In the genomic region with DNA sequence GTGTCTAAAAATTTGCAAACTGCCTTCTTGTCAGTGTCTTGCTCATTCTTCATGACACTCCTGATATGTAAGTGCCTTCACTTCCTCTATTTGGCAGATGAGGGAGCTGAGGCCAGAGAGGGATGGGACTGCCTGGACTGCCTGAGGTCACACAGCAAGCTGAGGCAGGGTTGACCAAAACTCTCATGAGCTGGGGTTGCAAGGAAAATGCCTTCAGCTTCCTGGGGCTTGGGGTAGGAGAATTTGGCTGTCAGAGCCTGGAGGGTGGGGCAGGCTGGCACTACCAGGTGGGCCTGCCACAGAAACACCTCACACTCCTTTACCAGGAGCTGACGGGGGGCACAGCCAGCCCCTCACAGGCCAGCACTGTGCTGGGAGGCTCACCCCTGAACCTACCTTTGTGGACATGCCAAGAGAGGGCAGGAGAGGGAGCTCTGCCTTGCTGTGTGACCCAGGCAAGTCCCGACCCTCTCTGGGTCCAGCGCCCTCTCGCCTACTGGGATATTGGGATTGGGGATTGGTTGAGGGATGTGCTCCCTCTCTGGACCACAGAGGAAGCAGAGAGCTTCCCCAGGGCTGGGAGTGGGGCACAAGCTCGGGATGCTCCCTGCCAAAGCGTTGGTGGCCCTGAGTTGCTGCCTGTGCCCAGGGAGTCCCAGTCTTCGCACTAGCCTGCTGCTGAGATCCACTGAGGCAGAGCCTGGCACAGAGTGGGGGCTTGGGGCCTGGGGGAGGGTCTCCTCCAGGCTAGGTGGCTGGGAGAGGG, we compare ENCODE assay signal across 13 cellular contexts. TPM values are rescaled to one million over a fixed set of nuclear protein-coding genes. Genes with fewer than 3 reads are reported as not detected.
A peak's percentile ranks its signal among the peaks of the same experiment; 100 is the strongest.
DNase-seq lines count a peak whose midpoint lies in the region; ATAC-seq and TF ChIP-seq lines count a peak whose summit lies in the region.
"Had no signal": no experiment of that assay in that cellular context is flagged by ENCODE, and none has a peak within 500 bp of the region (broad histone marks: within the 10 kb centered on the region; RNA-seq: fewer than 3 reads in every experiment).

No MANE protein-coding gene starts in this region.

- peaks cover 3% of the 10 kb centered on the region for H3K27me3 ChIP-seq in endodermal cell (ENCODE audit: control insufficient read depth, insufficient read depth, low read length, poor library complexity, severe bottlenecking)
- peaks cover 0 to 29% (median 4%) of the 10 kb centered on the region in 3 donors for H3K27me3 ChIP-seq in stomach
- H3K27me3 ChIP-seq in psoas muscle (ENCODE audit: insufficient read depth in 3 of 3, low read length in 2 of 3): no peaks in the 10 kb centered on the region

- H3K36me3 ChIP-seq in endodermal cell (ENCODE audit: control insufficient read depth, insufficient read depth, low read length): no peaks in the 10 kb centered on the region
- H3K36me3 ChIP-seq in stomach: no peaks in the 10 kb centered on the region
- H3K36me3 ChIP-seq in psoas muscle (ENCODE audit: insufficient read depth in 1 of 2, low read depth in 1 of 2): no peaks in the 10 kb centered on the region

- no peaks in the 10 kb centered on the region for H3K36me3 Mint-ChIP-seq in activated T-cell treated with anti-CD3 and anti-CD28 coated beads, Interleukin-2, amount 50 U/mL, for 4 hours (ENCODE audit: insufficient read depth)
- no peaks in the 10 kb centered on the region for H3K36me3 Mint-ChIP-seq in endodermal cell (ENCODE audit: low read depth)

- peaks cover 10% of the 10 kb centered on the region for H3K4me1 ChIP-seq in endodermal cell (ENCODE audit: control insufficient read depth, insufficient read depth, low read length)
- peaks cover 0 to 29% (median 2%) of the 10 kb centered on the region in 4 donors for H3K4me1 ChIP-seq in stomach
- peaks cover 22% of the 10 kb centered on the region for H3K4me1 ChIP-seq in psoas muscle

- no peak overlapping the region for H3K4me3 Mint-ChIP-seq in activated T-cell treated with anti-CD3 and anti-CD28 coated beads, Interleukin-2, amount 50 U/mL, for 4 hours
- no peak overlapping the region for H3K4me3 Mint-ChIP-seq in endodermal cell
- H3K4me3 Mint-ChIP-seq: activated T-helper 17 cell treated with anti-CD3 and anti-CD28 coated beads, Interleukin-2, amount 50 U/mL, for 72 hours; neural crest cell had no signal

- H3K27ac ChIP-seq in endodermal cell (ENCODE audit: low read depth, low read length) (no peak overlapping the region), stomach (no peak overlapping the region), psoas muscle (no peak overlapping the region)

- 97 to 100% methylated on average over 1 to 7 of the region's 7 CpGs for WGBS in endodermal cell (ENCODE audit: insufficient coverage in 1 of 2, insufficient read length in 1 of 2), 2 experiments
- WGBS in stomach, 5 donors: 76 to 91% (median 87%) methylated on average over 7 of the region's 7 CpGs
- WGBS in psoas muscle, 3 donors: 93 to 97% (median 97%) methylated on average over 7 of the region's 7 CpGs

- ATAC-seq in activated T-cell treated with anti-CD3 and anti-CD28 coated beads, Interleukin-2, amount 50 U/mL, for 4 hours: no peak
- ATAC-seq in GM21717 (IDR thresholded peaks at IDR 0.05; ENCODE audit: unreplicated experiment): no peak
- ATAC-seq in psoas muscle: no peak
- ATAC-seq: activated T-helper 17 cell treated with anti-CD3 and anti-CD28 coated beads, Interleukin-2, amount 50 U/mL, for 72 hours had no signal

- H3K4me3 ChIP-seq in endodermal cell (ENCODE audit: low read length): no peak overlapping the region
- H3K4me3 ChIP-seq in stomach: no peak overlapping the region
- H3K4me3 ChIP-seq in psoas muscle: no peak overlapping the region

- no peak for TF ChIP-seq EP300 in stomach (IDR thresholded peaks at IDR 0.05)

- DNase-seq in activated T-cell treated with anti-CD3 and anti-CD28 coated beads, Interleukin-2, amount 50 U/mL, for 48 hours: peak; percentile 9 to 12
- DNase-seq in activated T-cell treated with anti-CD3 and anti-CD28 coated beads, Interleukin-2, amount 50 U/mL, for 4 hours: no peak
- DNase-seq in NCI-H226 (peak; percentile 0), endodermal cell (peak; percentile 69), stomach (peak; percentile 23), SK-N-DZ (ENCODE audit: low spot score) (no peak), psoas muscle (no peak)
- DNase-seq: erythroblast; NCI-H1105; stimulated activated CD4-positive, alpha-beta T cell treated with anti-CD3 and anti-CD28 coated beads, Interleukin-15, amount 100 ng/mL, for 24 hours had no signal

- intact Hi-C loops in stomach (cut with DNase I; ENCODE audit: low total_unique reads) (no loop called here), psoas muscle (cut with DNase I) (no loop called here)

- H3K9me3 Mint-ChIP-seq in activated T-cell treated with anti-CD3 and anti-CD28 coated beads, Interleukin-2, amount 50 U/mL, for 4 hours: no peaks in the 10 kb centered on the region
- no peaks in the 10 kb centered on the region for H3K9me3 Mint-ChIP-seq in endodermal cell
- H3K9me3 Mint-ChIP-seq: activated T-helper 17 cell treated with anti-CD3 and anti-CD28 coated beads, Interleukin-2, amount 50 U/mL, for 72 hours; neural crest cell had no signal

- TF ChIP-seq POLR2A in stomach (IDR thresholded peaks at IDR 0.05): no peak

- H3K9ac ChIP-seq in endodermal cell (ENCODE audit: extremely low read depth, low read length, poor library complexity, severe bottlenecking): no peak overlapping the region

- no peaks in the 10 kb centered on the region for H3K9me3 ChIP-seq in endodermal cell (ENCODE audit: control insufficient read depth, low read length)
- no peaks in the 10 kb centered on the region for H3K9me3 ChIP-seq in stomach
- H3K9me3 ChIP-seq in psoas muscle: no peaks in the 10 kb centered on the region

- no peaks in the 10 kb centered on the region for H3K4me1 Mint-ChIP-seq in activated T-cell treated with anti-CD3 and anti-CD28 coated beads, Interleukin-2, amount 50 U/mL, for 4 hours (ENCODE audit: low read depth)
- H3K4me1 Mint-ChIP-seq in endodermal cell: peaks cover 26% of the 10 kb centered on the region
- H3K4me1 Mint-ChIP-seq: activated T-helper 17 cell treated with anti-CD3 and anti-CD28 coated beads, Interleukin-2, amount 50 U/mL, for 72 hours had no signal

- H3K27me3 Mint-ChIP-seq in activated T-cell treated with anti-CD3 and anti-CD28 coated beads, Interleukin-2, amount 50 U/mL, for 4 hours (ENCODE audit: low read depth): peaks cover under 1% of the 10 kb centered on the region
- peaks cover 21% of the 10 kb centered on the region for H3K27me3 Mint-ChIP-seq in endodermal cell (ENCODE audit: insufficient read depth)

- H3K27ac Mint-ChIP-seq in endodermal cell: no peak overlapping the region
- H3K27ac Mint-ChIP-seq: activated T-helper 17 cell treated with anti-CD3 and anti-CD28 coated beads, Interleukin-2, amount 50 U/mL, for 72 hours had no signal

- TF ChIP-seq CTCF in endodermal cell (conservative IDR thresholded peaks at IDR 0.05) (no peak), stomach (IDR thresholded peaks at IDR 0.05) (no peak), psoas muscle (IDR thresholded peaks at IDR 0.05) (no peak)

RNA-seq across cellular contexts. Expression of gene P2RY6, which starts 1.9 kb away (rescaled TPM):
- not detected for total RNA-seq in activated T-cell treated with anti-CD3 and anti-CD28 coated beads, Interleukin-2, amount 50 U/mL, for 4 hours
- total RNA-seq in endodermal cell: under 1 TPM; 0.31 to 0.37 TPM
- polyA plus RNA-seq in endodermal cell (2013, experiment 1 of 2): 0.11 TPM
- polyA plus RNA-seq in endodermal cell (2013, experiment 2 of 2): not detected
- total RNA-seq in stomach: 1 to 10 TPM in 1 of 5 donors, under 1 TPM in 1, not detected in 3; 0.29 to 1.3 TPM
- polyA plus RNA-seq in stomach: 1 to 10 TPM; 1.2 to 2.9 (median 2.1) TPM
- 0.16 and 2.5 TPM in 2 replicates for polyA plus RNA-seq in SK-N-DZ (2014; cell fraction: cytosol; rRNA removed)
- polyA plus RNA-seq in SK-N-DZ (2014; cell fraction: nucleus; rRNA removed): 0.25 TPM in 1 of 2 replicates, not detected in the other
- total RNA-seq in psoas muscle: 1 to 10 TPM in 3 of 4 donors, under 1 TPM in 1; 0.96 to 2.5 (median 1.5) TPM
- polyA plus RNA-seq in psoas muscle: 1 to 10 TPM in 2 of 3 donors, under 1 TPM in 1; 0.59 to 1.6 (median 1.2) TPM
- total RNA-seq: activated T-helper 17 cell treated with anti-CD3 and anti-CD28 coated beads, Interleukin-2, amount 50 U/mL, for 72 hours; neural crest cell had no signal

RNA-seq across cellular contexts. Expression of gene ARHGEF17, which starts 37.8 kb away (rescaled TPM):
- under 1 TPM; 0.13 to 0.27 (median 0.13) TPM for total RNA-seq in activated T-cell treated with anti-CD3 and anti-CD28 coated beads, Interleukin-2, amount 50 U/mL, for 4 hours
- 10 to 100 TPM; 31.0 to 39.0 TPM for total RNA-seq in endodermal cell
- polyA plus RNA-seq in endodermal cell (2013, experiment 1 of 2): 52.4 TPM
- polyA plus RNA-seq in endodermal cell (2013, experiment 2 of 2): 45.3 TPM
- 10 to 100 TPM; 29.9 to 66.5 (median 38.8) TPM for total RNA-seq in stomach
- polyA plus RNA-seq in stomach: 10 to 100 TPM in 2 of 3 donors, 1 to 10 TPM in 1; 5.0 to 13.1 (median 10.8) TPM
- 10.9 and 15.1 TPM in 2 replicates for polyA plus RNA-seq in SK-N-DZ (2014; cell fraction: cytosol; rRNA removed)
- 97.3 and 116 TPM in 2 replicates for polyA plus RNA-seq in SK-N-DZ (2014; cell fraction: nucleus; rRNA removed)
- total RNA-seq in psoas muscle: 10 to 100 TPM; 10.8 to 38.4 (median 15.5) TPM
- polyA plus RNA-seq in psoas muscle: 1 to 10 TPM; 5.7 to 7.9 (median 6.9) TPM

RNA-seq across cellular contexts. Expression of gene P2RY2, which starts 52.2 kb away (rescaled TPM):
- not detected for total RNA-seq in activated T-cell treated with anti-CD3 and anti-CD28 coated beads, Interleukin-2, amount 50 U/mL, for 4 hours
- total RNA-seq in endodermal cell (under 1 TPM; 0.60 to 0.62 TPM), stomach (10 to 100 TPM in 1 of 5 donors, 1 to 10 TPM in 2, not detected in 2; 1.0 to 13.3 (median 1.3) TPM), psoas muscle (10 to 100 TPM; 18.7 to 90.9 (median 43.8) TPM)
- 0.25 TPM for polyA plus RNA-seq in endodermal cell (2013, experiment 1 of 2)
- polyA plus RNA-seq in endodermal cell (2013, experiment 2 of 2): 0.54 TPM
- polyA plus RNA-seq in stomach (1 to 10 TPM in 1 of 3 donors, under 1 TPM in 1, not detected in 1; 0.81 to 4.7 TPM), psoas muscle (10 to 100 TPM; 43.8 to 50.9 (median 44.9) TPM)
- polyA plus RNA-seq in SK-N-DZ (2014; cell fraction: cytosol; rRNA removed): not detected in 2 replicates
- not detected in 2 replicates for polyA plus RNA-seq in SK-N-DZ (2014; cell fraction: nucleus; rRNA removed)
- total RNA-seq: activated T-helper 17 cell treated with anti-CD3 and anti-CD28 coated beads, Interleukin-2, amount 50 U/mL, for 72 hours had no signal

Comparison
In these comparisons a context has a peak if more than half of its experiments do, and no peak if none do; other contexts are left out.
1. DNase-seq: peak in activated T-cell treated with anti-CD3 and anti-CD28 coated beads, Interleukin-2, amount 50 U/mL, for 48 hours (2 of 2), NCI-H226 (single experiment), endodermal cell (single experiment) and stomach (single experiment); none in activated T-cell treated with anti-CD3 and anti-CD28 coated beads, Interleukin-2, amount 50 U/mL, for 4 hours (single experiment), SK-N-DZ (single experiment) and psoas muscle (0 of 2).
2. RNA of gene ARHGEF17, which starts 37.8 kb away (total RNA-seq): 31.0 to 39.0 TPM in endodermal cell, 29.9 to 66.5 TPM in stomach and 10.8 to 38.4 TPM in psoas muscle; 0.13 to 0.27 TPM in activated T-cell treated with anti-CD3 and anti-CD28 coated beads, Interleukin-2, amount 50 U/mL, for 4 hours; every median in the first group is over 4 times any median in the second.